Comparison of ENCODE assay signal across 35 cellular contexts in genomic region chr7:72235351-72235750, GRCh38.
"Had no signal": no experiment of that assay in that cellular context is flagged by ENCODE, and none has a peak within 500 bp of the region (broad histone marks: within the 10 kb centered on the region; RNA-seq: fewer than 3 reads in every experiment).

No MANE protein-coding gene starts in this region.

- H3K36me3 ChIP-seq: ascending aorta, cardiac muscle cell, WERI-Rb-1 had no signal

- H3K9me3 ChIP-seq: ascending aorta had no signal

- H3K36me3 Mint-ChIP-seq: activated CD8-positive, alpha-beta memory T cell treated with anti-CD3 and anti-CD28 coated beads, Interleukin-2, amount 10 ng/mL, durations not matched to agents 7 days and 5 days; activated naive CD4-positive, alpha-beta T cell treated with anti-CD3 and anti-CD28 coated beads, Interleukin-2, amount 10 ng/mL, durations not matched to agents 7 days and 5 days; activated naive CD4-positive, alpha-beta T cell treated with anti-CD3 and anti-CD28 coated beads, Interleukin-2, amount 50 U/mL, for 24 hours; activated naive CD8-positive, alpha-beta T cell; activated naive CD8-positive, alpha-beta T cell treated with anti-CD3 and anti-CD28 coated beads, Interleukin-2, amount 10 ng/mL, durations not matched to agents 7 days and 5 days; brain; WTC11 had no signal

- H3K4me1 ChIP-seq: ascending aorta had no signal

- H3K9me3 Mint-ChIP-seq: activated CD4-positive, alpha-beta T cell treated with anti-CD3 and anti-CD28 coated beads, Interleukin-2, amount 10 ng/mL, durations not matched to agents 24 days and 14 days; activated naive CD8-positive, alpha-beta T cell treated with anti-CD3 and anti-CD28 coated beads, Interleukin-2, amount 50 U/mL, for 24 hours; brain; T-helper 1 cell treated with Interleukin-12 subunit alpha and Interleukin-12 subunit beta and Interleukin-4 antibody, amounts not matched to agents 30 μg/mL and 1 μg/mL, for 36 hours; WTC11 had no signal

- H3K4me1 Mint-ChIP-seq: activated CD4-positive, alpha-beta memory T cell treated with anti-CD3 and anti-CD28 coated beads, Interleukin-2, amount 10 ng/mL, durations not matched to agents 7 days and 5 days; activated CD4-positive, alpha-beta T cell treated with anti-CD3 and anti-CD28 coated beads, Interleukin-2, amount 10 ng/mL, durations not matched to agents 24 days and 14 days; activated CD8-positive, alpha-beta memory T cell treated with anti-CD3 and anti-CD28 coated beads, Interleukin-2, amount 10 ng/mL, durations not matched to agents 7 days and 5 days; activated naive CD4-positive, alpha-beta T cell treated with anti-CD3 and anti-CD28 coated beads, Interleukin-2, amount 10 ng/mL, durations not matched to agents 7 days and 5 days; activated naive CD4-positive, alpha-beta T cell treated with anti-CD3 and anti-CD28 coated beads, Interleukin-2, amount 50 U/mL, for 24 hours; activated naive CD8-positive, alpha-beta T cell treated with anti-CD3 and anti-CD28 coated beads, Interleukin-2, amount 10 ng/mL, durations not matched to agents 7 days and 5 days; activated naive CD8-positive, alpha-beta T cell treated with anti-CD3 and anti-CD28 coated beads, Interleukin-2, amount 50 U/mL, for 24 hours; brain; central memory CD8-positive, alpha-beta T cell; WTC11 had no signal

- H3K4me3 ChIP-seq: ascending aorta, cardiac muscle cell had no signal

- H3K27ac ChIP-seq: ascending aorta, cardiac muscle cell, WERI-Rb-1 had no signal

- DNase-seq: activated CD4-positive, alpha-beta memory T cell treated with anti-CD3 and anti-CD28 coated beads, Interleukin-2, amount 10 ng/mL, durations not matched to agents 7 days and 5 days; activated CD4-positive, alpha-beta T cell treated with anti-CD3 and anti-CD28 coated beads for 1 hour; activated CD4-positive, alpha-beta T cell treated with anti-CD3 and anti-CD28 coated beads for 4 hours; activated CD4-positive, alpha-beta T cell treated with anti-CD3 and anti-CD28 coated beads, Interleukin-2, amount 10 ng/mL, durations not matched to agents 24 days and 14 days; activated CD4-positive, alpha-beta T cell treated with anti-CD3 and anti-CD28 coated beads, Interleukin-2, amount 50 U/mL, for 1 hour; activated CD4-positive, alpha-beta T cell treated with anti-CD3 and anti-CD28 coated beads, Interleukin-2, amount 50 U/mL, for 48 hours; activated CD4-positive, CD25-positive, alpha-beta regulatory T cell; activated CD8-positive, alpha-beta memory T cell treated with anti-CD3 and anti-CD28 coated beads for 24 hours; activated CD8-positive, alpha-beta memory T cell treated with anti-CD3 and anti-CD28 coated beads, Interleukin-2, amount 10 ng/mL, durations not matched to agents 7 days and 5 days; activated CD8-positive, alpha-beta memory T cell treated with anti-CD3 and anti-CD28 coated beads, Interleukin-2, amount 50 U/mL, for 48 hours; activated CD8-positive, alpha-beta T cell treated with anti-CD3 and anti-CD28 coated beads, Interleukin-2, amount 10 ng/mL, durations not matched to agents 7 days and 5 days; activated effector memory CD4-positive, alpha-beta T cell treated with Interleukin-2 at 50 U/mL for 16 hours; activated gamma-delta T cell; activated naive CD4-positive, alpha-beta T cell treated with anti-CD3 and anti-CD28 coated beads, Interleukin-2, amount 10 ng/mL, durations not matched to agents 7 days and 5 days; activated naive CD4-positive, alpha-beta T cell treated with Interleukin-2 at 50 U/mL for 16 hours; activated naive CD8-positive, alpha-beta T cell treated with anti-CD3 and anti-CD28 coated beads, Interleukin-2, amount 10 ng/mL, durations not matched to agents 7 days and 5 days; activated naive CD8-positive, alpha-beta T cell treated with anti-CD3 and anti-CD28 coated beads, Interleukin-2, amount 50 U/mL, for 24 hours; activated T-cell treated with anti-CD3 and anti-CD28 coated beads, Interleukin-2, amount 50 U/mL, for 24 hours; activated T-cell treated with anti-CD3 and anti-CD28 coated beads, Interleukin-2, amount 50 U/mL, for 48 hours; cerebellar nuclear complex; SW 1271; T-helper 1 cell; T-helper 2 cell; T-helper 9 cell; WERI-Rb-1 had no signal

- H3K27me3 ChIP-seq: ascending aorta, cardiac muscle cell had no signal

- H3K27me3 Mint-ChIP-seq: activated CD4-positive, alpha-beta memory T cell treated with anti-CD3 and anti-CD28 coated beads, Interleukin-2, amount 10 ng/mL, durations not matched to agents 7 days and 5 days; activated CD4-positive, alpha-beta T cell treated with anti-CD3 and anti-CD28 coated beads, Interleukin-2, amount 10 ng/mL, durations not matched to agents 24 days and 14 days; activated CD8-positive, alpha-beta memory T cell treated with anti-CD3 and anti-CD28 coated beads, Interleukin-2, amount 10 ng/mL, durations not matched to agents 7 days and 5 days; activated naive CD4-positive, alpha-beta T cell treated with anti-CD3 and anti-CD28 coated beads, Interleukin-2, amount 10 ng/mL, durations not matched to agents 7 days and 5 days; activated naive CD4-positive, alpha-beta T cell treated with anti-CD3 and anti-CD28 coated beads, Interleukin-2, amount 50 U/mL, for 24 hours; activated naive CD8-positive, alpha-beta T cell; activated naive CD8-positive, alpha-beta T cell treated with anti-CD3 and anti-CD28 coated beads, Interleukin-2, amount 10 ng/mL, durations not matched to agents 7 days and 5 days; activated naive CD8-positive, alpha-beta T cell treated with anti-CD3 and anti-CD28 coated beads, Interleukin-2, amount 50 U/mL, for 24 hours; activated T-cell treated with anti-CD3 and anti-CD28 coated beads, Interleukin-2, amount 50 U/mL, for 24 hours; brain; central memory CD8-positive, alpha-beta T cell had no signal

- H3K4me3 Mint-ChIP-seq: activated CD4-positive, alpha-beta memory T cell treated with anti-CD3 and anti-CD28 coated beads, Interleukin-2, amount 10 ng/mL, durations not matched to agents 7 days and 5 days; activated CD4-positive, alpha-beta T cell treated with anti-CD3 and anti-CD28 coated beads, Interleukin-2, amount 10 ng/mL, durations not matched to agents 24 days and 14 days; activated CD8-positive, alpha-beta memory T cell treated with anti-CD3 and anti-CD28 coated beads, Interleukin-2, amount 10 ng/mL, durations not matched to agents 7 days and 5 days; activated CD8-positive, alpha-beta T cell treated with anti-CD3 and anti-CD28 coated beads, Interleukin-2, amount 10 ng/mL, durations not matched to agents 7 days and 5 days; activated naive CD4-positive, alpha-beta T cell treated with anti-CD3 and anti-CD28 coated beads, Interleukin-2, amount 10 ng/mL, durations not matched to agents 7 days and 5 days; activated naive CD4-positive, alpha-beta T cell treated with anti-CD3 and anti-CD28 coated beads, Interleukin-2, amount 50 U/mL, for 24 hours; activated naive CD8-positive, alpha-beta T cell; activated naive CD8-positive, alpha-beta T cell treated with anti-CD3 and anti-CD28 coated beads, Interleukin-2, amount 10 ng/mL, durations not matched to agents 7 days and 5 days; activated naive CD8-positive, alpha-beta T cell treated with anti-CD3 and anti-CD28 coated beads, Interleukin-2, amount 50 U/mL, for 24 hours; activated T-cell treated with anti-CD3 and anti-CD28 coated beads, Interleukin-2, amount 50 U/mL, for 24 hours; brain; central memory CD8-positive, alpha-beta T cell; T-helper 1 cell treated with Interleukin-12 subunit alpha and Interleukin-12 subunit beta and Interleukin-4 antibody, amounts not matched to agents 30 μg/mL and 1 μg/mL, for 36 hours; T-helper 2 cell treated with Interferon-gamma antibody and Interleukin-4, amounts not matched to agents 5 μg/mL and 100 μg/mL, for 36 hours; WTC11 had no signal

- H3K27ac Mint-ChIP-seq: activated CD4-positive, alpha-beta memory T cell treated with anti-CD3 and anti-CD28 coated beads, Interleukin-2, amount 10 ng/mL, durations not matched to agents 7 days and 5 days; activated CD4-positive, alpha-beta T cell treated with anti-CD3 and anti-CD28 coated beads, Interleukin-2, amount 10 ng/mL, durations not matched to agents 24 days and 14 days; activated CD8-positive, alpha-beta memory T cell treated with anti-CD3 and anti-CD28 coated beads, Interleukin-2, amount 10 ng/mL, durations not matched to agents 7 days and 5 days; activated CD8-positive, alpha-beta T cell treated with anti-CD3 and anti-CD28 coated beads, Interleukin-2, amount 10 ng/mL, durations not matched to agents 7 days and 5 days; activated naive CD4-positive, alpha-beta T cell treated with anti-CD3 and anti-CD28 coated beads, Interleukin-2, amount 10 ng/mL, durations not matched to agents 7 days and 5 days; activated naive CD4-positive, alpha-beta T cell treated with anti-CD3 and anti-CD28 coated beads, Interleukin-2, amount 50 U/mL, for 24 hours; activated naive CD8-positive, alpha-beta T cell; activated naive CD8-positive, alpha-beta T cell treated with anti-CD3 and anti-CD28 coated beads, Interleukin-2, amount 10 ng/mL, durations not matched to agents 7 days and 5 days; activated naive CD8-positive, alpha-beta T cell treated with anti-CD3 and anti-CD28 coated beads, Interleukin-2, amount 50 U/mL, for 24 hours; activated T-cell treated with anti-CD3 and anti-CD28 coated beads, Interleukin-2, amount 50 U/mL, for 24 hours; activated T-helper 2 cell treated with anti-CD3 and anti-CD28 coated beads, Interferon-gamma antibody, Interleukin-2, Interleukin-4, amounts not matched to agents 10 μg/mL and 5 μg/mL and 100 μg/mL, durations not matched to agents 14 hours and 24 hours and 36 hours; brain; T-helper 1 cell treated with Interleukin-12 subunit alpha and Interleukin-12 subunit beta and Interleukin-4 antibody, amounts not matched to agents 30 μg/mL and 1 μg/mL, for 36 hours; T-helper 2 cell treated with Interferon-gamma antibody and Interleukin-4, amounts not matched to agents 5 μg/mL and 100 μg/mL, for 36 hours; WTC11 had no signal
